ENCODE assay signal across 8 cellular contexts in genomic region chr6:87702589-87702945, GRCh38. TPM values are rescaled to one million over a fixed set of nuclear protein-coding genes. Genes with fewer than 3 reads are reported as not detected.
DNase-seq lines count a peak whose midpoint lies in the region; ATAC-seq and TF ChIP-seq lines count a peak whose summit lies in the region.

No MANE protein-coding gene starts in this region.

- peaks cover 4% of the 10 kb centered on the region for H3K4me1 ChIP-seq in mesodermal cell (ENCODE audit: control insufficient read depth, insufficient read depth, low read length, poor library complexity, severe bottlenecking)

- H3K27ac ChIP-seq in mesodermal cell (ENCODE audit: low read depth, low read length, severe bottlenecking) = peak overlapping the region; percentile 97

- no peak for TF ChIP-seq CTCF in cardiac fibroblast (IDR thresholded peaks at IDR 0.05; ENCODE audit: low read depth, low read length)

- WGBS in mesodermal cell (ENCODE audit: insufficient coverage in 2 of 2), 2 experiments = 3 to 6% methylated on average over 2 to 7 of the region's 7 CpGs

- H3K4me3 ChIP-seq in cardiac fibroblast (replicated peaks in 1 of 2; ENCODE audit: low read depth in 2 of 2, low read length in 2 of 2) (peak overlapping the region; percentile 55 to 90), mesodermal cell (ENCODE audit: extremely low read depth, insufficient read depth, low read length, poor library complexity, severe bottlenecking) (peak overlapping the region; percentile 97)

- ATAC-seq in HG02870 (IDR thresholded peaks at IDR 0.05; ENCODE audit: unreplicated experiment) = peak; percentile 10

- H3K36me3 ChIP-seq in mesodermal cell (ENCODE audit: control insufficient read depth, insufficient read depth, low read length) = peaks cover 8% of the 10 kb centered on the region

- DNase-seq in NCI-H510A treated with DMSO at 0.1 percent for 48 hours (lab: John Stamatoyannopoulos, UW) (peak; percentile 62), NCI-H510A (lab: John Stamatoyannopoulos, UW) (no peak), NOMO-1 treated with dmso at 0.1 percent for 144 hours (lab: John Stamatoyannopoulos, UW; ENCODE audit: unreplicated experiment) (peak; percentile 75), cardiac fibroblast (ENCODE audit: low read depth in 2 of 2) (peak; percentile 67 to 77), hippocampal formation (lab: John Stamatoyannopoulos, UW) (no peak), NCI-H187 (lab: John Stamatoyannopoulos, UW) (no peak)

- no peaks in the 10 kb centered on the region for H3K9me3 ChIP-seq in mesodermal cell (ENCODE audit: control insufficient read depth, low read length)

RNA-seq across cellular contexts. Expression of gene AKIRIN2, which starts 0.5 kb away (rescaled TPM):
- polyA plus RNA-seq in mesodermal cell (2013, experiment 1 of 2) = 57.1 TPM
- 53.3 TPM for polyA plus RNA-seq in mesodermal cell (2013, experiment 2 of 2)

Comparison
In these comparisons a context has a peak if more than half of its experiments do, and no peak if none do; other contexts are left out.
1. DNase-seq: peak in NCI-H510A treated with DMSO at 0.1 percent for 48 hours (single experiment), NOMO-1 treated with dmso at 0.1 percent for 144 hours (single experiment) and cardiac fibroblast (2 of 2); none in NCI-H510A (single experiment), hippocampal formation (0 of 2) and NCI-H187 (0 of 2).